Comparison of ENCODE assay signal across 15 cellular contexts in genomic region chr12:3250034-3250433, GRCh38.
"Had no signal": no experiment of that assay in that cellular context is flagged by ENCODE, and none has a peak within 500 bp of the region (broad histone marks: within the 10 kb centered on the region; RNA-seq: fewer than 3 reads in every experiment).

No MANE protein-coding gene starts in this region.

- H3K4me3 ChIP-seq: colonic mucosa, esophagus squamous epithelium, lower lobe of right lung, prostate gland, spleen, transverse colon, vagina had no signal

- H3K4me3 Mint-ChIP-seq: activated CD4-positive, alpha-beta T cell treated with anti-CD3 and anti-CD28 coated beads, Interleukin-2, amount 10 ng/mL, durations not matched to agents 7 days and 5 days; activated naive CD8-positive, alpha-beta T cell treated with anti-CD3 and anti-CD28 coated beads, Interleukin-2, amount 10 ng/mL, durations not matched to agents 7 days and 5 days; mesothelial cell of epicardium had no signal

- H3K4me1 ChIP-seq: colonic mucosa had no signal

- H3K36me3 ChIP-seq: colonic mucosa, lower lobe of right lung, prostate gland, spleen, transverse colon, vagina had no signal

- H3K36me3 Mint-ChIP-seq: activated naive CD8-positive, alpha-beta T cell treated with anti-CD3 and anti-CD28 coated beads, Interleukin-2, amount 10 ng/mL, durations not matched to agents 7 days and 5 days had no signal

- H3K27ac ChIP-seq: colonic mucosa, esophagus squamous epithelium, lower lobe of right lung, prostate gland, transverse colon, vagina had no signal

- H3K27ac Mint-ChIP-seq: activated CD4-positive, alpha-beta T cell treated with anti-CD3 and anti-CD28 coated beads, Interleukin-2, amount 10 ng/mL, durations not matched to agents 7 days and 5 days; activated naive CD8-positive, alpha-beta T cell treated with anti-CD3 and anti-CD28 coated beads, Interleukin-2, amount 10 ng/mL, durations not matched to agents 7 days and 5 days; mesothelial cell of epicardium had no signal

- DNase-seq: activated CD4-positive, alpha-beta T cell treated with anti-CD3 and anti-CD28 coated beads, Interleukin-2, amount 10 ng/mL, durations not matched to agents 7 days and 5 days; activated CD4-positive, CD25-positive, alpha-beta regulatory T cell; activated CD8-positive, alpha-beta memory T cell treated with anti-CD3 and anti-CD28 coated beads for 24 hours; activated gamma-delta T cell treated with Interleukin-2 at 50 U/mL for 16 hours; activated naive CD8-positive, alpha-beta T cell treated with anti-CD3 and anti-CD28 coated beads, Interleukin-2, amount 10 ng/mL, durations not matched to agents 7 days and 5 days; colonic mucosa; esophagus squamous epithelium; lower lobe of right lung; spleen; stimulated activated CD4-positive, alpha-beta T cell treated with anti-CD3 and anti-CD28 coated beads, Interleukin-1b, Interleukin-23, amount 100 ng/mL, for 48 hours; transverse colon had no signal

- H3K27me3 ChIP-seq: colonic mucosa, esophagus squamous epithelium, spleen, transverse colon, vagina had no signal

- H3K9me3 Mint-ChIP-seq: activated CD4-positive, alpha-beta T cell treated with anti-CD3 and anti-CD28 coated beads, Interleukin-2, amount 10 ng/mL, durations not matched to agents 7 days and 5 days; activated naive CD8-positive, alpha-beta T cell treated with anti-CD3 and anti-CD28 coated beads, Interleukin-2, amount 10 ng/mL, durations not matched to agents 7 days and 5 days; mesothelial cell of epicardium had no signal

- ATAC-seq: lower lobe of right lung, sciatic nerve had no signal

- H3K9me3 ChIP-seq: colonic mucosa, esophagus squamous epithelium, lower lobe of right lung, prostate gland, spleen, transverse colon, vagina had no signal
